Comparison of ENCODE assay signal across 26 cellular contexts in genomic region chr3:189863031-189863430, GRCh38.
DNase-seq lines count a peak whose midpoint lies in the region; ATAC-seq and TF ChIP-seq lines count a peak whose summit lies in the region.
"Had no signal": no experiment of that assay in that cellular context is flagged by ENCODE, and none has a peak within 500 bp of the region (broad histone marks: within the 10 kb centered on the region; RNA-seq: fewer than 3 reads in every experiment).

No MANE protein-coding gene starts in this region.

- H3K4me1 ChIP-seq in GM23338 (ENCODE audit: insufficient read depth), result no peaks in the 10 kb centered on the region
- peaks cover 0 to 2% of the 10 kb centered on the region in 2 experiments for H3K4me1 ChIP-seq in trophoblast cell (ENCODE audit: control insufficient read depth in 1 of 2, insufficient read depth in 2 of 2, low read length in 2 of 2)
- no peaks in the 10 kb centered on the region for H3K4me1 ChIP-seq in testis
- H3K4me1 ChIP-seq: thyroid gland had no signal

- H3K4me3 ChIP-seq in GM23338 (no peak overlapping the region), trophoblast cell (ENCODE audit: low read depth, low read length) (no peak overlapping the region), testis (no peak overlapping the region)
- H3K4me3 ChIP-seq: cardiac muscle cell, K562, thyroid gland had no signal

- DNase-seq in GM23338 (ENCODE audit: low spot score), result no peak
- DNase-seq in amniotic epithelial cell (ENCODE audit: low read depth), result peak; percentile 27
- peak; percentile 48 for DNase-seq in left cardiac atrium
- peak; percentile 44 to 69 for DNase-seq in trophoblast cell
- no peak for DNase-seq in activated naive CD4-positive, alpha-beta T cell treated with anti-CD3 and anti-CD28 coated beads, Interleukin-2, amount 10 ng/mL, durations not matched to agents 7 days and 5 days
- no peak for DNase-seq in testis
- DNase-seq: ACHN; activated CD8-positive, alpha-beta T cell treated with anti-CD3 and anti-CD28 coated beads, Interleukin-2, amount 10 ng/mL, durations not matched to agents 7 days and 5 days; activated naive CD8-positive, alpha-beta T cell treated with anti-CD3 and anti-CD28 coated beads, Interleukin-2, amount 50 U/mL, for 24 hours; CD4-positive, CD25-positive, alpha-beta regulatory T cell; DMS153; glutamatergic neuron; GOT3; immature natural killer cell; NCI-H1092; NCI-H2107; NCI-H524 treated with DMSO at 0.1 percent for 48 hours; T-helper 17 cell; thyroid gland had no signal

- H3K9me3 ChIP-seq in trophoblast cell (ENCODE audit: insufficient read depth, low read depth, low read length) (no peaks in the 10 kb centered on the region), testis (no peaks in the 10 kb centered on the region)
- H3K9me3 ChIP-seq: thyroid gland had no signal

- no peak overlapping the region for H2BK120ac ChIP-seq in trophoblast cell (ENCODE audit: insufficient read depth, low read length, poor library complexity)

- H2BK12ac ChIP-seq in trophoblast cell (ENCODE audit: low read length), result no peak overlapping the region

- H2BK5ac ChIP-seq in trophoblast cell (ENCODE audit: low read depth, low read length, poor library complexity), result no peak overlapping the region

- H3K9me3 Mint-ChIP-seq in GM23338, result no peaks in the 10 kb centered on the region
- no peaks in the 10 kb centered on the region for H3K9me3 Mint-ChIP-seq in activated naive CD4-positive, alpha-beta T cell treated with anti-CD3 and anti-CD28 coated beads, Interleukin-2, amount 10 ng/mL, durations not matched to agents 7 days and 5 days
- no peaks in the 10 kb centered on the region for H3K9me3 Mint-ChIP-seq in activated T-helper 17 cell treated with anti-CD3 and anti-CD28 coated beads, Interleukin-2, amount 50 U/mL, for 72 hours
- H3K9me3 Mint-ChIP-seq: activated naive CD8-positive, alpha-beta T cell treated with anti-CD3 and anti-CD28 coated beads, Interleukin-2, amount 50 U/mL, for 24 hours; stimulated activated memory B cell treated with anti-CD40 and anti-IgM and Interleukin-4, amounts not matched to agents 10 μg/mL and 1 μg/mL and 100 μg/mL, for 72 hours had no signal

- no peak overlapping the region for H3K9ac ChIP-seq in trophoblast cell (ENCODE audit: low read length)

- H3K23ac ChIP-seq in trophoblast cell (ENCODE audit: low read length), result no peak overlapping the region

- no peak overlapping the region for H4K8ac ChIP-seq in trophoblast cell (ENCODE audit: low read depth, low read length)

- H3K27me3 ChIP-seq in GM23338 (ENCODE audit: insufficient read depth), result no peaks in the 10 kb centered on the region
- no peaks in the 10 kb centered on the region for H3K27me3 ChIP-seq in trophoblast cell (ENCODE audit: insufficient read depth, low read length)
- no peaks in the 10 kb centered on the region for H3K27me3 ChIP-seq in testis
- H3K27me3 ChIP-seq: cardiac muscle cell, thyroid gland had no signal

- H3K27ac Mint-ChIP-seq in GM23338, result no peak overlapping the region
- no peak overlapping the region for H3K27ac Mint-ChIP-seq in activated naive CD4-positive, alpha-beta T cell treated with anti-CD3 and anti-CD28 coated beads, Interleukin-2, amount 10 ng/mL, durations not matched to agents 7 days and 5 days
- no peak overlapping the region for H3K27ac Mint-ChIP-seq in activated T-helper 17 cell treated with anti-CD3 and anti-CD28 coated beads, Interleukin-2, amount 50 U/mL, for 72 hours
- H3K27ac Mint-ChIP-seq: activated CD8-positive, alpha-beta T cell treated with anti-CD3 and anti-CD28 coated beads, Interleukin-2, amount 10 ng/mL, durations not matched to agents 7 days and 5 days; activated naive CD8-positive, alpha-beta T cell treated with anti-CD3 and anti-CD28 coated beads, Interleukin-2, amount 50 U/mL, for 24 hours; CD4-positive, CD25-positive, alpha-beta regulatory T cell; immature natural killer cell; natural killer cell treated with Interleukin-12 subunit alpha and Interleukin-12 subunit beta and Interleukin-15 and Interleukin-18, amount 100 ng/mL, for 72 hours; progenitor cell of endocrine pancreas; stimulated activated memory B cell treated with anti-CD40 and anti-IgM and Interleukin-4, amounts not matched to agents 10 μg/mL and 1 μg/mL and 100 μg/mL, for 72 hours; T-helper 17 cell had no signal

- ATAC-seq in GM23338 (no peak), left cardiac atrium (peak in 1 of 2 donors; percentile 90), GM21717 (IDR thresholded peaks at IDR 0.05; ENCODE audit: unreplicated experiment) (no peak)
- no peak for ATAC-seq in activated T-helper 17 cell treated with anti-CD3 and anti-CD28 coated beads, Interleukin-2, amount 50 U/mL, for 72 hours (replicated peaks)
- ATAC-seq: activated CD8-positive, alpha-beta T cell treated with anti-CD3 and anti-CD28 coated beads, Interleukin-2, amount 10 ng/mL, durations not matched to agents 7 days and 5 days; activated naive CD8-positive, alpha-beta T cell treated with anti-CD3 and anti-CD28 coated beads, Interleukin-2, amount 50 U/mL, for 24 hours; K562; natural killer cell treated with Interleukin-12 subunit alpha and Interleukin-12 subunit beta and Interleukin-15 and Interleukin-18, amount 100 ng/mL, for 72 hours; stimulated activated memory B cell treated with anti-CD40 and anti-IgM and Interleukin-4, amounts not matched to agents 10 μg/mL and 1 μg/mL and 100 μg/mL, for 72 hours; T-helper 17 cell had no signal

- H3K18ac ChIP-seq in trophoblast cell (ENCODE audit: low read length), result peak overlapping the region; percentile 61

- H4K12ac ChIP-seq in trophoblast cell (ENCODE audit: low read depth, low read length), result no peak overlapping the region

- intact Hi-C loops in left cardiac atrium (cut with DNase I), result no loop called here
- intact Hi-C loops in testis (cut with DNase I; ENCODE audit: low total_unique reads), result no loop called here

- H3K4me2 ChIP-seq in GM23338, result no peak overlapping the region
- H3K4me2 ChIP-seq in trophoblast cell (ENCODE audit: low read length), result no peak overlapping the region

- H3K14ac ChIP-seq in trophoblast cell (ENCODE audit: low read length), result no peak overlapping the region

- H3K36me3 Mint-ChIP-seq in GM23338 (ENCODE audit: low read depth), result no peaks in the 10 kb centered on the region
- H3K36me3 Mint-ChIP-seq in activated naive CD4-positive, alpha-beta T cell treated with anti-CD3 and anti-CD28 coated beads, Interleukin-2, amount 10 ng/mL, durations not matched to agents 7 days and 5 days, result no peaks in the 10 kb centered on the region
- H3K36me3 Mint-ChIP-seq in activated T-helper 17 cell treated with anti-CD3 and anti-CD28 coated beads, Interleukin-2, amount 50 U/mL, for 72 hours (ENCODE audit: low read depth), result no peaks in the 10 kb centered on the region
- H3K36me3 Mint-ChIP-seq: CD4-positive, CD25-positive, alpha-beta regulatory T cell; immature natural killer cell; natural killer cell treated with Interleukin-12 subunit alpha and Interleukin-12 subunit beta and Interleukin-15 and Interleukin-18, amount 100 ng/mL, for 72 hours; stimulated activated memory B cell treated with anti-CD40 and anti-IgM and Interleukin-4, amounts not matched to agents 10 μg/mL and 1 μg/mL and 100 μg/mL, for 72 hours had no signal

- H2AK5ac ChIP-seq in trophoblast cell (ENCODE audit: low read length), result no peak overlapping the region

- no peaks in the 10 kb centered on the region for H3F3A ChIP-seq in GM23338 (replicated peaks; ENCODE audit: low read depth)

- no peaks in the 10 kb centered on the region for H3K4me1 Mint-ChIP-seq in GM23338
- no peaks in the 10 kb centered on the region for H3K4me1 Mint-ChIP-seq in activated naive CD4-positive, alpha-beta T cell treated with anti-CD3 and anti-CD28 coated beads, Interleukin-2, amount 10 ng/mL, durations not matched to agents 7 days and 5 days
- no peaks in the 10 kb centered on the region for H3K4me1 Mint-ChIP-seq in activated T-helper 17 cell treated with anti-CD3 and anti-CD28 coated beads, Interleukin-2, amount 50 U/mL, for 72 hours
- H3K4me1 Mint-ChIP-seq: activated naive CD8-positive, alpha-beta T cell treated with anti-CD3 and anti-CD28 coated beads, Interleukin-2, amount 50 U/mL, for 24 hours; CD4-positive, CD25-positive, alpha-beta regulatory T cell; immature natural killer cell; stimulated activated memory B cell treated with anti-CD40 and anti-IgM and Interleukin-4, amounts not matched to agents 10 μg/mL and 1 μg/mL and 100 μg/mL, for 72 hours had no signal

- TF ChIP-seq CTCF in GM23338 (conservative IDR thresholded peaks at IDR 0.05; ENCODE audit: low read depth in 2 of 2), result no peak
- no peak for TF ChIP-seq CTCF in testis (IDR thresholded peaks at IDR 0.05)

- CTCF ChIA-PET in activated naive CD4-positive, alpha-beta T cell treated with anti-CD3 and anti-CD28 coated beads, Interleukin-2, amount 10 ng/mL, durations not matched to agents 7 days and 5 days (lab: Charles Lee), result no interaction called here

- no peaks in the 10 kb centered on the region for H3K27me3 Mint-ChIP-seq in GM23338 (ENCODE audit: insufficient read depth, low read depth, poor library complexity)
- H3K27me3 Mint-ChIP-seq in activated naive CD4-positive, alpha-beta T cell treated with anti-CD3 and anti-CD28 coated beads, Interleukin-2, amount 10 ng/mL, durations not matched to agents 7 days and 5 days, result no peaks in the 10 kb centered on the region
- H3K27me3 Mint-ChIP-seq in activated T-helper 17 cell treated with anti-CD3 and anti-CD28 coated beads, Interleukin-2, amount 50 U/mL, for 72 hours, result no peaks in the 10 kb centered on the region
- H3K27me3 Mint-ChIP-seq: natural killer cell treated with Interleukin-12 subunit alpha and Interleukin-12 subunit beta and Interleukin-15 and Interleukin-18, amount 100 ng/mL, for 72 hours; stimulated activated memory B cell treated with anti-CD40 and anti-IgM and Interleukin-4, amounts not matched to agents 10 μg/mL and 1 μg/mL and 100 μg/mL, for 72 hours had no signal

- H3K79me2 ChIP-seq in GM23338 (replicated peaks; ENCODE audit: insufficient read depth), result no peaks in the 10 kb centered on the region
- no peaks in the 10 kb centered on the region for H3K79me2 ChIP-seq in trophoblast cell (ENCODE audit: control insufficient read depth, insufficient read depth, low read length, poor library complexity)

- H4K20me1 ChIP-seq in GM23338 (replicated peaks; ENCODE audit: insufficient read depth), result no peaks in the 10 kb centered on the region

- H3K27ac ChIP-seq in GM23338 (ENCODE audit: low read depth) (no peak overlapping the region), trophoblast cell (ENCODE audit: low read depth, low read length) (no peak overlapping the region), testis (no peak overlapping the region)
- H3K27ac ChIP-seq: cardiac muscle cell, thyroid gland had no signal

- H3K9me2 ChIP-seq in GM23338 (ENCODE audit: insufficient read depth), result peaks cover 4% of the 10 kb centered on the region; the same call in 1 of the 2 replicates

- H3K36me3 ChIP-seq in GM23338 (ENCODE audit: insufficient read depth), result no peaks in the 10 kb centered on the region
- no peaks in the 10 kb centered on the region for H3K36me3 ChIP-seq in trophoblast cell (ENCODE audit: control insufficient read depth in 1 of 2, insufficient read depth in 2 of 2, low read length in 2 of 2)
- no peaks in the 10 kb centered on the region for H3K36me3 ChIP-seq in testis (ENCODE audit: low read depth, missing control alignments)
- H3K36me3 ChIP-seq: cardiac muscle cell, thyroid gland had no signal

- no peak overlapping the region for H3K4me3 Mint-ChIP-seq in GM23338
- H3K4me3 Mint-ChIP-seq in activated naive CD4-positive, alpha-beta T cell treated with anti-CD3 and anti-CD28 coated beads, Interleukin-2, amount 10 ng/mL, durations not matched to agents 7 days and 5 days, result no peak overlapping the region
- no peak overlapping the region for H3K4me3 Mint-ChIP-seq in activated T-helper 17 cell treated with anti-CD3 and anti-CD28 coated beads, Interleukin-2, amount 50 U/mL, for 72 hours
- H3K4me3 Mint-ChIP-seq: activated CD8-positive, alpha-beta T cell treated with anti-CD3 and anti-CD28 coated beads, Interleukin-2, amount 10 ng/mL, durations not matched to agents 7 days and 5 days; activated naive CD8-positive, alpha-beta T cell treated with anti-CD3 and anti-CD28 coated beads, Interleukin-2, amount 50 U/mL, for 24 hours; CD4-positive, CD25-positive, alpha-beta regulatory T cell; immature natural killer cell; natural killer cell treated with Interleukin-12 subunit alpha and Interleukin-12 subunit beta and Interleukin-15 and Interleukin-18, amount 100 ng/mL, for 72 hours; stimulated activated memory B cell treated with anti-CD40 and anti-IgM and Interleukin-4, amounts not matched to agents 10 μg/mL and 1 μg/mL and 100 μg/mL, for 72 hours; T-helper 17 cell had no signal

- H3K4ac ChIP-seq in trophoblast cell (ENCODE audit: low read depth, low read length), result no peak overlapping the region

- H3K79me1 ChIP-seq in trophoblast cell (ENCODE audit: low read length), result no peaks in the 10 kb centered on the region

- WGBS in trophoblast cell (ENCODE audit: extremely low coverage, insufficient coverage, insufficient read length), result no CpG with 5 or more reads among the region's 3 CpGs
- 72 to 83% methylated on average over 3 of the region's 3 CpGs for WGBS in testis, 2 donors

- no peak overlapping the region for H4K91ac ChIP-seq in trophoblast cell (ENCODE audit: low read depth, low read length)

- TF ChIP-seq POLR2A in testis (IDR thresholded peaks at IDR 0.05), result no peak

- H2AFZ ChIP-seq in GM23338 (peak overlapping the region; percentile 50; the same call in 1 of the 2 replicates), trophoblast cell (ENCODE audit: insufficient read depth, low read length, poor library complexity) (no peak overlapping the region)

Comparison
In these comparisons a context has a peak if more than half of its experiments do, and no peak if none do; other contexts are left out.
1. DNase-seq: peak in amniotic epithelial cell (single experiment), left cardiac atrium (single experiment) and trophoblast cell (2 of 2); none in GM23338 (single experiment), activated naive CD4-positive, alpha-beta T cell treated with anti-CD3 and anti-CD28 coated beads, Interleukin-2, amount 10 ng/mL, durations not matched to agents 7 days and 5 days (single experiment) and testis (single experiment).